2 cellular contexts compared by ENCODE assay signal in the genomic region with DNA sequence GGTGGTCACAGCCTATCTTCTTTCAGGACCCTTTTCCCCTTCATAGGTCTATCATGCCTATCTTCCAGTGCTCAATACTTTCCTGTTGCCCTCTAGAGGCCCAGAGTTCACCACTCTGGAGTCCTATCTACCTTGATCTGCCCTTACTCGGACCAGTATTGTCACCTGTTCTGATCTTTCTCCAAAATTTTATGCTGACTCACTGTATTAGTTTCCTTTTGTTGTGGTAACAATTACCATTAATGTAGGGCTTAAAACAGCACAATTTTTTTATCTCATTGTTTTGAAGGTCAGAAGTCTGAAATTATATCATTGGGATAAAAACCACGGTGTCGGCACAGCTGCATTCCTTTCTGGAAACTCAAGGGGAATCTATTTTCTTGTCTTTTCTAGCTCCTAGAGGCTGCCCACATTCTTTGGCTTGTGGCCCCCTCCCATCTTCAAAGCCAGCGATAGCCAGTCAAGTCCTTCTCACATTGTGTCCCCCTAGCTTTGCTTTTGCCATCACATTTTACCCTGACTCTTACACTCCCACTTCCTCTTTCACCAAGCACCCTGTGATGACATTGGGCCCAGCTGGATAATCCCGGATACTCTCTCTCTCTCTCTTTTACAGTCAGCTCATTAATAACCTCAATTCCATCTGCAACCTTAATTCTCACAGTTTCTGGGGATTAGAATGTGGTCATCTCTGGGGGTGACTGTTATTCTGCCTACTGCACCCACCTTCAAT.
TF ChIP-seq lines count a peak whose summit lies in the region.

No MANE protein-coding gene starts in this region.

TF ChIP-seq in HepG2, 621 proteins besides CTCF, POLR2A, EP300 and RAD21 (continued from another document):
- TF ChIP-seq ZNF431 (CRISPR knock-in tag; IDR thresholded peaks at IDR 0.05; ENCODE audit: borderline replicate concordance, low read depth) (no peak), ZNF737 (CRISPR knock-in tag; IDR thresholded peaks at IDR 0.05; ENCODE audit: borderline replicate concordance) (no peak), SP1 (IDR thresholded peaks at IDR 0.05) (no peak), SP1 (CRISPR knock-in tag; IDR thresholded peaks at IDR 0.05) (no peak), ZNF761 (CRISPR knock-in tag; conservative IDR thresholded peaks at IDR 0.05) (no peak)
- TF ChIP-seq, protein P1, sequence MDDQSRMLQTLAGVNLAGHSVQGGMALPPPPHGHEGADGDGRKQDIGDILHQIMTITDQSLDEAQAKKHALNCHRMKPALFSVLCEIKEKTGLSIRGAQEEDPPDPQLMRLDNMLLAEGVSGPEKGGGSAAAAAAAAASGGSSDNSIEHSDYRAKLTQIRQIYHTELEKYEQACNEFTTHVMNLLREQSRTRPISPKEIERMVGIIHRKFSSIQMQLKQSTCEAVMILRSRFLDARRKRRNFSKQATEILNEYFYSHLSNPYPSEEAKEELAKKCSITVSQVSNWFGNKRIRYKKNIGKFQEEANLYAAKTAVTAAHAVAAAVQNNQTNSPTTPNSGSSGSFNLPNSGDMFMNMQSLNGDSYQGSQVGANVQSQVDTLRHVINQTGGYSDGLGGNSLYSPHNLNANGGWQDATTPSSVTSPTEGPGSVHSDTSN (CRISPR knock-in tag; IDR thresholded peaks at IDR 0.05; ENCODE audit: borderline replicate concordance) = no peak
- TF ChIP-seq, protein P2, sequence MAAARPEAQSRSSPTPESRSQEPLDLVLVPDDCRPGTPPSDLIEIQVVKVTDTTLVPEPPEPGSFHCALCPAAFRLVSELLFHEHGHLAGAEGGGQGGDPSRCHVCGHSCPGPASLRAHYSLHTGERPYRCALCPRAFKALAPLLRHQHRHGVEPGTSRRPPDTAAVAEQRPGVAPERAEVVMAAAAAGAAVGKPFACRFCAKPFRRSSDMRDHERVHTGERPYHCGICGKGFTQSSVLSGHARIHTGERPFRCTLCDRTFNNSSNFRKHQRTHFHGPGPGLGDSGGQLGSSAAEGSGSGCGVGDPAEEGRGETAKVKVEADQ (CRISPR knock-in tag; IDR thresholded peaks at IDR 0.05; ENCODE audit: borderline replicate concordance) = no peak
- TF ChIP-seq, protein P3, sequence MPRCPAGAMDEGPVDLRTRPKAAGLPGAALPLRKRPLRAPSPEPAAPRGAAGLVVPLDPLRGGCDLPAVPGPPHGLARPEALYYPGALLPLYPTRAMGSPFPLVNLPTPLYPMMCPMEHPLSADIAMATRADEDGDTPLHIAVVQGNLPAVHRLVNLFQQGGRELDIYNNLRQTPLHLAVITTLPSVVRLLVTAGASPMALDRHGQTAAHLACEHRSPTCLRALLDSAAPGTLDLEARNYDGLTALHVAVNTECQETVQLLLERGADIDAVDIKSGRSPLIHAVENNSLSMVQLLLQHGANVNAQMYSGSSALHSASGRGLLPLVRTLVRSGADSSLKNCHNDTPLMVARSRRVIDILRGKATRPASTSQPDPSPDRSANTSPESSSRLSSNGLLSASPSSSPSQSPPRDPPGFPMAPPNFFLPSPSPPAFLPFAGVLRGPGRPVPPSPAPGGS (CRISPR knock-in tag; IDR thresholded peaks at IDR 0.05) = no peak
- TF ChIP-seq, protein P4, sequence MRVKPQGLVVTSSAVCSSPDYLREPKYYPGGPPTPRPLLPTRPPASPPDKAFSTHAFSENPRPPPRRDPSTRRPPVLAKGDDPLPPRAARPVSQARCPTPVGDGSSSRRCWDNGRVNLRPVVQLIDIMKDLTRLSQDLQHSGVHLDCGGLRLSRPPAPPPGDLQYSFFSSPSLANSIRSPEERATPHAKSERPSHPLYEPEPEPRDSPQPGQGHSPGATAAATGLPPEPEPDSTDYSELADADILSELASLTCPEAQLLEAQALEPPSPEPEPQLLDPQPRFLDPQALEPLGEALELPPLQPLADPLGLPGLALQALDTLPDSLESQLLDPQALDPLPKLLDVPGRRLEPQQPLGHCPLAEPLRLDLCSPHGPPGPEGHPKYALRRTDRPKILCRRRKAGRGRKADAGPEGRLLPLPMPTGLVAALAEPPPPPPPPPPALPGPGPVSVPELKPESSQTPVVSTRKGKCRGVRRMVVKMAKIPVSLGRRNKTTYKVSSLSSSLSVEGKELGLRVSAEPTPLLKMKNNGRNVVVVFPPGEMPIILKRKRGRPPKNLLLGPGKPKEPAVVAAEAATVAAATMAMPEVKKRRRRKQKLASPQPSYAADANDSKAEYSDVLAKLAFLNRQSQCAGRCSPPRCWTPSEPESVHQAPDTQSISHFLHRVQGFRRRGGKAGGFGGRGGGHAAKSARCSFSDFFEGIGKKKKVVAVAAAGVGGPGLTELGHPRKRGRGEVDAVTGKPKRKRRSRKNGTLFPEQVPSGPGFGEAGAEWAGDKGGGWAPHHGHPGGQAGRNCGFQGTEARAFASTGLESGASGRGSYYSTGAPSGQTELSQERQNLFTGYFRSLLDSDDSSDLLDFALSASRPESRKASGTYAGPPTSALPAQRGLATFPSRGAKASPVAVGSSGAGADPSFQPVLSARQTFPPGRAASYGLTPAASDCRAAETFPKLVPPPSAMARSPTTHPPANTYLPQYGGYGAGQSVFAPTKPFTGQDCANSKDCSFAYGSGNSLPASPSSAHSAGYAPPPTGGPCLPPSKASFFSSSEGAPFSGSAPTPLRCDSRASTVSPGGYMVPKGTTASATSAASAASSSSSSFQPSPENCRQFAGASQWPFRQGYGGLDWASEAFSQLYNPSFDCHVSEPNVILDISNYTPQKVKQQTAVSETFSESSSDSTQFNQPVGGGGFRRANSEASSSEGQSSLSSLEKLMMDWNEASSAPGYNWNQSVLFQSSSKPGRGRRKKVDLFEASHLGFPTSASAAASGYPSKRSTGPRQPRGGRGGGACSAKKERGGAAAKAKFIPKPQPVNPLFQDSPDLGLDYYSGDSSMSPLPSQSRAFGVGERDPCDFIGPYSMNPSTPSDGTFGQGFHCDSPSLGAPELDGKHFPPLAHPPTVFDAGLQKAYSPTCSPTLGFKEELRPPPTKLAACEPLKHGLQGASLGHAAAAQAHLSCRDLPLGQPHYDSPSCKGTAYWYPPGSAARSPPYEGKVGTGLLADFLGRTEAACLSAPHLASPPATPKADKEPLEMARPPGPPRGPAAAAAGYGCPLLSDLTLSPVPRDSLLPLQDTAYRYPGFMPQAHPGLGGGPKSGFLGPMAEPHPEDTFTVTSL (CRISPR knock-in tag; IDR thresholded peaks at IDR 0.05; ENCODE audit: borderline replicate concordance) = no peak

TF ChIP-seq in WTC11, 78 proteins besides CTCF, POLR2A, EP300 and RAD21 (continued from another document):
- TF ChIP-seq, protein P5, sequence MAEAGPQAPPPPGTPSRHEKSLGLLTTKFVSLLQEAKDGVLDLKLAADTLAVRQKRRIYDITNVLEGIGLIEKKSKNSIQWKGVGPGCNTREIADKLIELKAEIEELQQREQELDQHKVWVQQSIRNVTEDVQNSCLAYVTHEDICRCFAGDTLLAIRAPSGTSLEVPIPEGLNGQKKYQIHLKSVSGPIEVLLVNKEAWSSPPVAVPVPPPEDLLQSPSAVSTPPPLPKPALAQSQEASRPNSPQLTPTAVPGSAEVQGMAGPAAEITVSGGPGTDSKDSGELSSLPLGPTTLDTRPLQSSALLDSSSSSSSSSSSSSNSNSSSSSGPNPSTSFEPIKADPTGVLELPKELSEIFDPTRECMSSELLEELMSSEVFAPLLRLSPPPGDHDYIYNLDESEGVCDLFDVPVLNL (CRISPR knock-in tag; IDR thresholded peaks at IDR 0.05; ENCODE audit: borderline replicate concordance, low read depth) = no peak
- TF ChIP-seq SP1 (CRISPR knock-in tag; conservative IDR thresholded peaks at IDR 0.05) (no peak), GTF2I (CRISPR knock-in tag; conservative IDR thresholded peaks at IDR 0.05) (no peak), ZNF121 (CRISPR knock-in tag; IDR thresholded peaks at IDR 0.05) (no peak), TEAD4 (CRISPR knock-in tag; IDR thresholded peaks at IDR 0.05) (no peak)
- TF ChIP-seq, protein P6, sequence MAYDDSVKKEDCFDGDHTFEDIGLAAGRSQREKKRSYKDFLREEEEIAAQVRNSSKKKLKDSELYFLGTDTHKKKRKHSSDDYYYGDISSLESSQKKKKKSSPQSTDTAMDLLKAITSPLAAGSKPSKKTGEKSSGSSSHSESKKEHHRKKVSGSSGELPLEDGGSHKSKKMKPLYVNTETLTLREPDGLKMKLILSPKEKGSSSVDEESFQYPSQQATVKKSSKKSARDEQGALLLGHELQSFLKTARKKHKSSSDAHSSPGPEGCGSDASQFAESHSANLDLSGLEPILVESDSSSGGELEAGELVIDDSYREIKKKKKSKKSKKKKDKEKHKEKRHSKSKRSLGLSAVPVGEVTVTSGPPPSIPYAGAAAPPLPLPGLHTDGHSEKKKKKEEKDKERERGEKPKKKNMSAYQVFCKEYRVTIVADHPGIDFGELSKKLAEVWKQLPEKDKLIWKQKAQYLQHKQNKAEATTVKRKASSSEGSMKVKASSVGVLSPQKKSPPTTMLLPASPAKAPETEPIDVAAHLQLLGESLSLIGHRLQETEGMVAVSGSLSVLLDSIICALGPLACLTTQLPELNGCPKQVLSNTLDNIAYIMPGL (CRISPR knock-in tag; IDR thresholded peaks at IDR 0.05) = no peak
- TF ChIP-seq, protein P7, sequence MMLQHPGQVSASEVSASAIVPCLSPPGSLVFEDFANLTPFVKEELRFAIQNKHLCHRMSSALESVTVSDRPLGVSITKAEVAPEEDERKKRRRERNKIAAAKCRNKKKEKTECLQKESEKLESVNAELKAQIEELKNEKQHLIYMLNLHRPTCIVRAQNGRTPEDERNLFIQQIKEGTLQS (CRISPR knock-in tag; conservative IDR thresholded peaks at IDR 0.05) = no peak
